ENCODE assay signal across 9 cellular contexts in the genomic region with DNA sequence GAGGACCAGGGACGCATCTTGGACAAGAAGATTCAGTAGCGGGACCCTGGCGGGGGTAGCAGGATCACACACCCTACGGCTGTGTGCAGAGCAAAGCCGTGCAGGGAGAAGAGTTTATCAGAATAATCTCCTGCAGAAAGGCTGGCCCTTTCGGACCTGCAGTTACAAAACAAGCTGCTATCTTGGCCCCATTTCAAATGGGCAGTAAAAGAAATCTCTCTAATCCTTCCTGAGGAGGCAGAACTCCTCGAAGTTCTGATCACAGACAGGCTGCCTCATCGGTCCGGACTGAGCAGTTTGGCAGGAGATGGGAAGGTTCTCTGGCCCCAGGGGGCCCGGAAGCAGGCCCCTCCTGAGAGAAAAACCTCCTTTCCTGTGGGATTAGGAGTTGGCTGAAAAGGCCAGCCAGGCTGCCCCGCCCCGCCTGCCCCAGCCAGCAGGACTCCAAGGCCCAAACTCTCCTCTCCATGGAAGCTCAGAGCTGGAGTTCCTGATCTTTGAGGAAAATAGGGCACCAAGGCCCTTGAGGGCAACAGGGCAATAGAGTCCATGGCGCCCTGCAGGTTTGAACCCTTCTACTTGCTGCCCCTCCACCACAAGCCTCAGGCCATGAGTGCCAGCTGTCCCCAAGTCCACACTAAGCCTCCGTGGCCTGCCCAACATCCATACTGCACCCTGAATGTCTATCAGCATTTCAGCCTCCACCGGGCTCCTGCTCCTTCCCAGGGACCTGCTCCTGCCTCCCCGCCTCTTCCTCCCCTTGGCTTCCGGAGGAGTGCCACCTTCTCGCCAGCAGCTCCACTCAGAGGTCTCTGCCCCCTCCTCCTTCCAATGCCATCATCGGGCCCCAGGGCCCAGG.
DNase-seq lines count a peak whose midpoint lies in the region; ATAC-seq and TF ChIP-seq lines count a peak whose summit lies in the region.
"Had no signal": no experiment of that assay in that cellular context is flagged by ENCODE, and none has a peak within 500 bp of the region (broad histone marks: within the 10 kb centered on the region; RNA-seq: fewer than 3 reads in every experiment).

No MANE protein-coding gene starts in this region.

- H4K20me1 ChIP-seq in neural progenitor cell (ENCODE audit: low read depth), result no peaks in the 10 kb centered on the region

- no peak for ATAC-seq in HG02759 (IDR thresholded peaks at IDR 0.05; ENCODE audit: unreplicated experiment)
- no peak for ATAC-seq in GM18909 (IDR thresholded peaks at IDR 0.05; ENCODE audit: poor library complexity, unreplicated experiment)

- H3K4me1 ChIP-seq in NT2/D1 (ENCODE audit: insufficient read depth, insufficient read length), result peaks cover 27% of the 10 kb centered on the region
- H3K4me1 ChIP-seq in neural progenitor cell, result peaks cover 37% of the 10 kb centered on the region

- H3K27me3 Mint-ChIP-seq in endothelial cell (ENCODE audit: unreplicated experiment) (peaks cover 24% of the 10 kb centered on the region), neural progenitor cell (ENCODE audit: insufficient read depth, low read depth) (peaks cover 4% of the 10 kb centered on the region)

- H3K9ac ChIP-seq in NT2/D1 (ENCODE audit: insufficient read length, low read depth), result peak overlapping the region; percentile 37
- H3K9ac ChIP-seq in neural progenitor cell, result no peak overlapping the region

- H3K4me3 Mint-ChIP-seq in endothelial cell (ENCODE audit: unreplicated experiment) (peak overlapping the region; percentile 28), neural progenitor cell (no peak overlapping the region)

- H3K27me3 ChIP-seq in NT2/D1 (ENCODE audit: insufficient read depth, insufficient read length) (no peaks in the 10 kb centered on the region), neural progenitor cell (no peaks in the 10 kb centered on the region)

- H3K27ac Mint-ChIP-seq in endothelial cell (ENCODE audit: unreplicated experiment) (peak overlapping the region; percentile 38), neural progenitor cell (peak overlapping the region; percentile 30)

- H2AFZ ChIP-seq in neural progenitor cell (replicated peaks), result no peak overlapping the region

- H3K9me3 Mint-ChIP-seq in endothelial cell (ENCODE audit: unreplicated experiment) (no peaks in the 10 kb centered on the region), neural progenitor cell (no peaks in the 10 kb centered on the region)

- H3K79me2 ChIP-seq in neural progenitor cell (ENCODE audit: low read depth), result no peaks in the 10 kb centered on the region

- no peak overlapping the region for H3K27ac ChIP-seq in neural progenitor cell

- H3K9me3 ChIP-seq in NT2/D1 (ENCODE audit: insufficient read depth, low read length) (no peaks in the 10 kb centered on the region), neural progenitor cell (ENCODE audit: low read depth) (no peaks in the 10 kb centered on the region)

- TF ChIP-seq CTCF in endothelial cell (IDR thresholded peaks at IDR 0.05; ENCODE audit: unreplicated experiment) (no peak), neural progenitor cell (IDR thresholded peaks at IDR 0.05) (no peak)

- H3K36me3 Mint-ChIP-seq in endothelial cell (ENCODE audit: low read depth, unreplicated experiment) (peaks cover 71% of the 10 kb centered on the region), neural progenitor cell (peaks cover 27% of the 10 kb centered on the region)

- H3F3A ChIP-seq in neural progenitor cell (ENCODE audit: low read depth), result peaks cover 31% of the 10 kb centered on the region

- H3K36me3 ChIP-seq in NT2/D1 (ENCODE audit: insufficient read depth, insufficient read length, low read length), result peaks cover 6% of the 10 kb centered on the region
- H3K36me3 ChIP-seq in neural progenitor cell, result no peaks in the 10 kb centered on the region

- H3K4me3 ChIP-seq in NT2/D1 (ENCODE audit: insufficient read length, low read depth) (no peak overlapping the region), neural progenitor cell (no peak overlapping the region)

- H3K4me1 Mint-ChIP-seq in endothelial cell (ENCODE audit: unreplicated experiment), result peaks cover 57% of the 10 kb centered on the region
- H3K4me1 Mint-ChIP-seq in neural progenitor cell, result peaks cover 43% of the 10 kb centered on the region

- in situ Hi-C loops in ACHN (cut with HindIII; ENCODE audit: low pct_ligation_motif_present, low pct_unique_long_range_greater_than_20kb, low sequenced_read_pairs), result no loop called here

- DNase-seq in D341Med (ENCODE audit: low spot score) (peak; percentile 51), NT2/D1 (ENCODE audit: low read depth, low spot score) (no peak), endothelial cell (ENCODE audit: low spot score) (no peak), neural progenitor cell (ENCODE audit: low spot score) (peak; percentile 42), ACHN (no peak), NCI-H510A treated with DMSO at 0.1 percent for 48 hours (lab: John Stamatoyannopoulos, UW) (no peak)
- DNase-seq: T-helper 2 cell had no signal

- H3K4me2 ChIP-seq in neural progenitor cell, result peak overlapping the region; percentile 29

Comparison
In these comparisons a context has a peak if more than half of its experiments do, and no peak if none do; other contexts are left out.
1. DNase-seq: peak in D341Med (single experiment) and neural progenitor cell (single experiment); none in NT2/D1 (single experiment), endothelial cell (single experiment), ACHN (single experiment) and NCI-H510A treated with DMSO at 0.1 percent for 48 hours (single experiment).